Comparison of ENCODE assay signal across 11 cellular contexts in genomic region chr19:31339405-31339804, GRCh38. TPM values are rescaled to one million over a fixed set of nuclear protein-coding genes. Genes with fewer than 3 reads are reported as not detected.
DNase-seq lines count a peak whose midpoint lies in the region; ATAC-seq, FAIRE-seq and TF ChIP-seq lines count a peak whose summit lies in the region.
"Had no signal": no experiment of that assay in that cellular context is flagged by ENCODE, and none has a peak within 500 bp of the region (broad histone marks: within the 10 kb centered on the region; RNA-seq: fewer than 3 reads in every experiment).

No MANE protein-coding gene starts in this region.

- intact Hi-C loops in dorsolateral prefrontal cortex (cut with DNase I) (no loop called here), posterior cingulate gyrus (cut with DNase I) (no loop called here)

- H3K27me3 ChIP-seq in AG04450 (ENCODE audit: control insufficient read depth, insufficient read depth, low read length) (no peaks in the 10 kb centered on the region), dorsolateral prefrontal cortex (no peaks in the 10 kb centered on the region)

- no peak for ATAC-seq in natural killer cell treated with Interleukin-12 subunit alpha and Interleukin-12 subunit beta and Interleukin-15 and Interleukin-18, amount 100 ng/mL, for 72 hours
- no peak for ATAC-seq in activated CD8-positive, alpha-beta memory T cell treated with anti-CD3 and anti-CD28 coated beads, Interleukin-2, amount 10 ng/mL, durations not matched to agents 7 days and 5 days

- H3K36me3 Mint-ChIP-seq in natural killer cell treated with Interleukin-12 subunit alpha and Interleukin-12 subunit beta and Interleukin-15 and Interleukin-18, amount 100 ng/mL, for 72 hours = no peaks in the 10 kb centered on the region
- H3K36me3 Mint-ChIP-seq in activated CD8-positive, alpha-beta memory T cell treated with anti-CD3 and anti-CD28 coated beads, Interleukin-2, amount 10 ng/mL, durations not matched to agents 7 days and 5 days = no peaks in the 10 kb centered on the region

- CTCF ChIA-PET in AG04450 (lab: Charles Lee) = interaction anchor here (0.6 to 4.3 kb wide), 3 partner anchors 8 to 885 kb away, joined by 3 to 31 read pairs (median 4); no protein-coding TSS in a partner anchor
- CTCF ChIA-PET in activated CD8-positive, alpha-beta memory T cell treated with anti-CD3 and anti-CD28 coated beads, Interleukin-2, amount 10 ng/mL, durations not matched to agents 7 days and 5 days (lab: Charles Lee) = interaction anchor here (0.6 to 1.0 kb wide), 2 partner anchors 15 to 553 kb away, joined by 3 read pairs; no protein-coding TSS in a partner anchor

- peaks cover 0 to 30% of the 10 kb centered on the region in 2 donors for H3K27me3 Mint-ChIP-seq in natural killer cell treated with Interleukin-12 subunit alpha and Interleukin-12 subunit beta and Interleukin-15 and Interleukin-18, amount 100 ng/mL, for 72 hours
- H3K27me3 Mint-ChIP-seq in activated CD8-positive, alpha-beta memory T cell treated with anti-CD3 and anti-CD28 coated beads, Interleukin-2, amount 10 ng/mL, durations not matched to agents 7 days and 5 days = peaks cover 72% of the 10 kb centered on the region

- peaks cover 32 to 43% of the 10 kb centered on the region in 2 donors for H3K4me1 Mint-ChIP-seq in natural killer cell treated with Interleukin-12 subunit alpha and Interleukin-12 subunit beta and Interleukin-15 and Interleukin-18, amount 100 ng/mL, for 72 hours (ENCODE audit: low read depth in 2 of 2)
- peaks cover 19% of the 10 kb centered on the region for H3K4me1 Mint-ChIP-seq in activated CD8-positive, alpha-beta memory T cell treated with anti-CD3 and anti-CD28 coated beads, Interleukin-2, amount 10 ng/mL, durations not matched to agents 7 days and 5 days

- H3K27ac ChIP-seq in AG04450 (ENCODE audit: low read depth, low read length) (peak overlapping the region; percentile 49), dorsolateral prefrontal cortex (peak overlapping the region in 43 of 59 donors; percentile 3 to 81 (median 50))

- no peaks in the 10 kb centered on the region; the same call in 1 of the 2 replicates for H3K9me3 ChIP-seq in AG04450 (ENCODE audit: control insufficient read depth, insufficient read depth, low read length)

- H3K4me3 Mint-ChIP-seq in natural killer cell treated with Interleukin-12 subunit alpha and Interleukin-12 subunit beta and Interleukin-15 and Interleukin-18, amount 100 ng/mL, for 72 hours = peak overlapping the region; percentile 71
- H3K4me3 Mint-ChIP-seq in activated CD8-positive, alpha-beta memory T cell treated with anti-CD3 and anti-CD28 coated beads, Interleukin-2, amount 10 ng/mL, durations not matched to agents 7 days and 5 days = no peak overlapping the region

- no peak for DNase-seq in AG04450 (ENCODE audit: low read depth, low spot score)
- peak; percentile 19 for DNase-seq in HT-29 (ENCODE audit: low spot score)
- DNase-seq in dorsolateral prefrontal cortex = peak in 1 of 10 donors; percentile 7
- no peak for DNase-seq in natural killer cell treated with Interleukin-12 subunit alpha and Interleukin-12 subunit beta and Interleukin-15 and Interleukin-18, amount 100 ng/mL, for 72 hours (ENCODE audit: low spot score)
- DNase-seq in activated CD8-positive, alpha-beta memory T cell treated with anti-CD3 and anti-CD28 coated beads, Interleukin-2, amount 10 ng/mL, durations not matched to agents 7 days and 5 days = no peak
- no peak for DNase-seq in posterior cingulate gyrus
- no peak for DNase-seq in NCI-H345 (lab: John Stamatoyannopoulos, UW)
- no peak for DNase-seq in D721Med (ENCODE audit: insufficient read length, low spot score)
- DNase-seq: amygdala, NCI-H526 treated with DMSO at 0.1 percent for 48 hours had no signal

- H3K27ac Mint-ChIP-seq in natural killer cell treated with Interleukin-12 subunit alpha and Interleukin-12 subunit beta and Interleukin-15 and Interleukin-18, amount 100 ng/mL, for 72 hours = peak overlapping the region in 1 of 2 donors; percentile 71
- H3K27ac Mint-ChIP-seq in activated CD8-positive, alpha-beta memory T cell treated with anti-CD3 and anti-CD28 coated beads, Interleukin-2, amount 10 ng/mL, durations not matched to agents 7 days and 5 days = no peak overlapping the region

- no peaks in the 10 kb centered on the region for H3K9me3 Mint-ChIP-seq in natural killer cell treated with Interleukin-12 subunit alpha and Interleukin-12 subunit beta and Interleukin-15 and Interleukin-18, amount 100 ng/mL, for 72 hours
- no peaks in the 10 kb centered on the region for H3K9me3 Mint-ChIP-seq in activated CD8-positive, alpha-beta memory T cell treated with anti-CD3 and anti-CD28 coated beads, Interleukin-2, amount 10 ng/mL, durations not matched to agents 7 days and 5 days (ENCODE audit: low read depth)

- no peak for FAIRE-seq in D721Med (lab: Jason Lieb, UNC)
- FAIRE-seq: GM19239 had no signal

- POLR2A ChIA-PET in AG04450 (lab: Yijun Ruan, JAX) = interaction anchor here (0.6 to 1.3 kb wide), 4 partner anchors 8 to 284 kb away, joined by 3 to 9 read pairs (median 4); no protein-coding TSS in a partner anchor

- TF ChIP-seq CTCF in AG04450 (IDR thresholded peaks at IDR 0.05; ENCODE audit: low read depth, low read length) (no peak), dorsolateral prefrontal cortex (IDR thresholded peaks at IDR 0.05 in 54 of 56, conservative IDR thresholded peaks at IDR 0.05 in 2 of 56; ENCODE audit: low read depth in 1 of 56, partially characterized antibody in 56 of 56) (no peak), D721Med (IDR thresholded peaks at IDR 0.05; ENCODE audit: insufficient read depth, missing control alignments) (no peak)

- peak overlapping the region; percentile 18; the same call in 1 of the 2 replicates for H3K4me3 ChIP-seq in AG04450 (ENCODE audit: low read depth, low read length)
- peak overlapping the region in 4 of 59 donors; percentile 1 to 17 (median 12) for H3K4me3 ChIP-seq in dorsolateral prefrontal cortex

RNA-seq across cellular contexts. Expression of gene TSHZ3, which starts 9.8 kb away (rescaled TPM):
- polyA plus RNA-seq in AG04450 (2011; rRNA removed) = 10.9 and 15.4 TPM in 2 replicates
- 28.1 and 30.6 TPM in 2 replicates for polyA minus RNA-seq in AG04450 (2011; rRNA and poly(A)+ RNA removed)
- not detected in 2 replicates for total RNA-seq in HT-29 (2014; rRNA removed; shearing (Covaris generic))
- 10 to 100 TPM in 119 of 120 experiments, 1 to 10 TPM in 1; 8.4 to 35.0 (median 22.7) TPM for total RNA-seq in dorsolateral prefrontal cortex
- total RNA-seq in natural killer cell treated with Interleukin-12 subunit alpha and Interleukin-12 subunit beta and Interleukin-15 and Interleukin-18, amount 100 ng/mL, for 72 hours = 1 to 10 TPM; 4.0 to 4.1 TPM
- 1 to 10 TPM in 1 of 2 experiments, under 1 TPM in 1; 0.94 to 1.5 TPM for total RNA-seq in activated CD8-positive, alpha-beta memory T cell treated with anti-CD3 and anti-CD28 coated beads, Interleukin-2, amount 10 ng/mL, durations not matched to agents 7 days and 5 days
